In genomic region chr4:99390060-99390459, GRCh38 we compare ENCODE assay signal across 25 cellular contexts. TPM values are rescaled to one million over a fixed set of nuclear protein-coding genes. Genes with fewer than 3 reads are reported as not detected.
A peak's percentile ranks its signal among the peaks of the same experiment; 100 is the strongest.
DNase-seq lines count a peak whose midpoint lies in the region; ATAC-seq and TF ChIP-seq lines count a peak whose summit lies in the region.
"Had no signal": no experiment of that assay in that cellular context is flagged by ENCODE, and none has a peak within 500 bp of the region (broad histone marks: within the 10 kb centered on the region; RNA-seq: fewer than 3 reads in every experiment).

No MANE protein-coding gene starts in this region.

- H3K27me3 ChIP-seq in colonic mucosa = no peaks in the 10 kb centered on the region
- H3K27me3 ChIP-seq in lower lobe of right lung (ENCODE audit: low read depth) = no peaks in the 10 kb centered on the region
- H3K27me3 ChIP-seq in tibial artery = no peaks in the 10 kb centered on the region
- H3K27me3 ChIP-seq: breast epithelium, dorsolateral prefrontal cortex had no signal

- H3K36me3 ChIP-seq in colonic mucosa = no peaks in the 10 kb centered on the region
- H3K36me3 ChIP-seq in lower lobe of right lung = no peaks in the 10 kb centered on the region
- no peaks in the 10 kb centered on the region for H3K36me3 ChIP-seq in tibial artery
- H3K36me3 ChIP-seq: breast epithelium, thoracic aorta had no signal

- H3K27ac ChIP-seq in colonic mucosa (peak overlapping the region; percentile 15), lower lobe of right lung (peak overlapping the region; percentile 33), tibial artery (peak overlapping the region; percentile 59 to 85)
- H3K27ac ChIP-seq: dorsolateral prefrontal cortex, psoas muscle had no signal

- DNase-seq in HCEC 1CT = peak; percentile 5
- no peak for DNase-seq in colonic mucosa
- no peak for DNase-seq in lower lobe of right lung
- DNase-seq in tibial artery = no peak
- DNase-seq in effector CD8-positive, alpha-beta T cell (lab: John Stamatoyannopoulos, UW) = no peak
- DNase-seq in ecto neural progenitor cell (ENCODE audit: low spot score) = no peak
- DNase-seq in stimulated activated CD4-positive, alpha-beta T cell treated with anti-CD3 and anti-CD28 coated beads, Interleukin-4, amount 100 ng/mL, for 24 hours = no peak
- DNase-seq: activated CD4-positive, alpha-beta T cell treated with anti-CD3 and anti-CD28 coated beads, Interleukin-2, amount 10 ng/mL, durations not matched to agents 24 days and 14 days; activated naive CD8-positive, alpha-beta T cell treated with anti-CD3 and anti-CD28 coated beads for 36 hours; DMS79; dorsolateral prefrontal cortex; KG1; left colon; NCI-H187; PC-3; psoas muscle; stimulated activated CD4-positive, alpha-beta T cell treated with anti-CD3 and anti-CD28 coated beads, Interleukin-12 subunit alpha, Interleukin-12 subunit beta, amount 100 ng/mL, for 4 hours; stimulated activated CD8-positive, alpha-beta memory T cell treated with anti-CD3 and anti-CD28 coated beads, Interleukin-4, amount 100 ng/mL, for 48 hours; T-helper 1 cell had no signal

- intact Hi-C loops in colonic mucosa (cut with DNase I) (no loop called here), lower lobe of right lung (cut with DNase I) (no loop called here), tibial artery (cut with DNase I; ENCODE audit: low total_unique reads) (no loop called here)

- TF ChIP-seq CTCF in colonic mucosa (IDR thresholded peaks at IDR 0.05) = no peak
- TF ChIP-seq CTCF in lower lobe of right lung (IDR thresholded peaks at IDR 0.05) = no peak
- no peak for TF ChIP-seq CTCF in tibial artery (IDR thresholded peaks at IDR 0.05)

- H3K4me3 ChIP-seq in colonic mucosa (no peak overlapping the region), lower lobe of right lung (no peak overlapping the region), tibial artery (no peak overlapping the region)
- H3K4me3 ChIP-seq: breast epithelium, dorsolateral prefrontal cortex, psoas muscle, thoracic aorta had no signal

- H3K4me1 ChIP-seq in colonic mucosa (no peaks in the 10 kb centered on the region), lower lobe of right lung (no peaks in the 10 kb centered on the region), tibial artery (peaks cover 0 to 35% (median under 1%) of the 10 kb centered on the region in 4 donors)
- H3K4me1 ChIP-seq: breast epithelium, psoas muscle had no signal

- no peak for ATAC-seq in lower lobe of right lung
- ATAC-seq: left colon, PC-3, psoas muscle had no signal

- H3K9me3 ChIP-seq in colonic mucosa (no peaks in the 10 kb centered on the region), lower lobe of right lung (peaks cover 8% of the 10 kb centered on the region), tibial artery (peaks cover 0 to 10% (median 8%) of the 10 kb centered on the region in 3 donors)

- H3K9ac ChIP-seq in colonic mucosa (ENCODE audit: low read depth in 2 of 2, low read length in 2 of 2) = no peak overlapping the region

RNA-seq across cellular contexts. Expression of gene ADH1C, which starts 37.5 kb away (rescaled TPM):
- total RNA-seq in colonic mucosa = 100 to 1,000 TPM; 140 to 240 TPM
- total RNA-seq in lower lobe of right lung = 8.2 TPM
- total RNA-seq: activated CD4-positive, alpha-beta T cell treated with anti-CD3 and anti-CD28 coated beads, Interleukin-2, amount 10 ng/mL, durations not matched to agents 24 days and 14 days; activated naive CD8-positive, alpha-beta T cell treated with anti-CD3 and anti-CD28 coated beads for 36 hours; activated T-helper 2 cell treated with anti-CD3 and anti-CD28 coated beads, Interferon-gamma antibody, Interleukin-2, Interleukin-4, amounts not matched to agents 10 μg/mL and 5 μg/mL and 100 μg/mL, durations not matched to agents 14 hours and 24 hours and 36 hours; epithelial cell of proximal tubule; H1; PC-3 had no signal

RNA-seq across cellular contexts. Expression of gene ADH7, which starts 45.1 kb away (rescaled TPM):
- total RNA-seq in colonic mucosa (not detected), lower lobe of right lung (0.47 TPM)
- total RNA-seq: activated CD4-positive, alpha-beta T cell treated with anti-CD3 and anti-CD28 coated beads, Interleukin-2, amount 10 ng/mL, durations not matched to agents 24 days and 14 days; activated naive CD8-positive, alpha-beta T cell treated with anti-CD3 and anti-CD28 coated beads for 36 hours; activated T-helper 2 cell treated with anti-CD3 and anti-CD28 coated beads, Interferon-gamma antibody, Interleukin-2, Interleukin-4, amounts not matched to agents 10 μg/mL and 5 μg/mL and 100 μg/mL, durations not matched to agents 14 hours and 24 hours and 36 hours; breast epithelium; dorsolateral prefrontal cortex; epithelial cell of proximal tubule; H1; HT-29; left colon; PC-3; psoas muscle; thoracic aorta had no signal

Comparison
In these comparisons a context has a peak if more than half of its experiments do, and no peak if none do; other contexts are left out.
1. H3K27ac ChIP-seq: peak in every context shown above with its lines; median percentile 72 in tibial artery; 33 in lower lobe of right lung; 15 in colonic mucosa.
2. RNA of gene ADH1C, which starts 37.5 kb away (total RNA-seq): 140 to 240 TPM in colonic mucosa; 8.2 TPM in lower lobe of right lung (single experiment); every median in the first group is over 10 times any median in the second.